In genomic region chr13:100129605-100130004, GRCh38 we compare ENCODE assay signal across 9 cellular contexts. TPM values are rescaled to one million over a fixed set of nuclear protein-coding genes. Genes with fewer than 3 reads are reported as not detected.
A peak's percentile ranks its signal among the peaks of the same experiment; 100 is the strongest.
DNase-seq lines count a peak whose midpoint lies in the region; ATAC-seq and TF ChIP-seq lines count a peak whose summit lies in the region.
"Had no signal": no experiment of that assay in that cellular context is flagged by ENCODE, and none has a peak within 500 bp of the region (broad histone marks: within the 10 kb centered on the region; RNA-seq: fewer than 3 reads in every experiment).

No MANE protein-coding gene starts in this region.

- H3K27me3 ChIP-seq in uterus (no peaks in the 10 kb centered on the region), spleen (replicated peaks in 1 of 7) (no peaks in the 10 kb centered on the region)

- ATAC-seq in GM18861 (IDR thresholded peaks at IDR 0.05; ENCODE audit: unreplicated experiment) (peak; percentile 81), HG02571 (IDR thresholded peaks at IDR 0.05; ENCODE audit: unreplicated experiment) (peak; percentile 85)

- no peak overlapping the region for H3K4me3 ChIP-seq in uterus
- no peak overlapping the region for H3K4me3 ChIP-seq in spleen
- H3K4me3 ChIP-seq: lung had no signal

- no peaks in the 10 kb centered on the region for H3K36me3 ChIP-seq in uterus
- no peaks in the 10 kb centered on the region for H3K36me3 ChIP-seq in spleen

- no peak overlapping the region for H3K27ac ChIP-seq in uterus
- H3K27ac ChIP-seq in spleen, result peak overlapping the region in 3 of 8 donors; percentile 21 to 58 (median 45)

- H3K9me3 ChIP-seq in uterus (no peaks in the 10 kb centered on the region), spleen (no peaks in the 10 kb centered on the region)

- DNase-seq in NCI-H69 (lab: John Stamatoyannopoulos, UW) (peak; percentile 29), medulla oblongata (ENCODE audit: extremely low spot score) (peak; percentile 67), uterus (no peak), NCI-H524 treated with DMSO at 0.1 percent for 48 hours (lab: John Stamatoyannopoulos, UW) (no peak), spleen (no peak), erythroblast (lab: John Stamatoyannopoulos, UW) (no peak)

- no peak for TF ChIP-seq POLR2A in uterus (IDR thresholded peaks at IDR 0.05)
- no peak for TF ChIP-seq POLR2A in spleen (IDR thresholded peaks at IDR 0.05)
- TF ChIP-seq POLR2A in erythroblast (IDR thresholded peaks at IDR 0.05; ENCODE audit: low read length), result no peak

- 6 to 44% (median 33%) methylated on average over 2 of the region's 2 CpGs for WGBS in spleen, 5 donors

- no peak for TF ChIP-seq CTCF in uterus (IDR thresholded peaks at IDR 0.05)
- TF ChIP-seq CTCF in spleen (IDR thresholded peaks at IDR 0.05 in 8 of 11, conservative IDR thresholded peaks at IDR 0.05 in 3 of 11), result no peak

- intact Hi-C loops in uterus (cut with DNase I; ENCODE audit: low total_unique reads), result no loop called here
- intact Hi-C loops in spleen (cut with DNase I; ENCODE audit: low total_unique reads), result no loop called here

- H3K4me1 ChIP-seq in uterus (peaks cover 0 to 4% of the 10 kb centered on the region in 2 donors), spleen (peaks cover 0 to 26% (median 11%) of the 10 kb centered on the region in 6 donors)

RNA-seq across cellular contexts. Expression of gene PCCA, which starts 40.7 kb away (rescaled TPM):
- total RNA-seq in uterus (100 to 1,000 TPM in 1 of 4 donors, 10 to 100 TPM in 3; 24.8 to 122 (median 53.0) TPM), spleen (10 to 100 TPM; 29.7 to 54.9 (median 46.8) TPM)
- polyA plus RNA-seq in spleen, result 10 to 100 TPM in 1 of 3 donors, 1 to 10 TPM in 2; 9.3 to 10.9 (median 9.8) TPM

Comparison
In these comparisons a context has a peak if more than half of its experiments do, and no peak if none do; other contexts are left out.
1. DNase-seq: peak in NCI-H69 (single experiment) and medulla oblongata (single experiment); none in uterus (0 of 2), NCI-H524 treated with DMSO at 0.1 percent for 48 hours (single experiment), spleen (single experiment) and erythroblast (0 of 2).